ENCODE assay signal across 28 cellular contexts in the genomic region with DNA sequence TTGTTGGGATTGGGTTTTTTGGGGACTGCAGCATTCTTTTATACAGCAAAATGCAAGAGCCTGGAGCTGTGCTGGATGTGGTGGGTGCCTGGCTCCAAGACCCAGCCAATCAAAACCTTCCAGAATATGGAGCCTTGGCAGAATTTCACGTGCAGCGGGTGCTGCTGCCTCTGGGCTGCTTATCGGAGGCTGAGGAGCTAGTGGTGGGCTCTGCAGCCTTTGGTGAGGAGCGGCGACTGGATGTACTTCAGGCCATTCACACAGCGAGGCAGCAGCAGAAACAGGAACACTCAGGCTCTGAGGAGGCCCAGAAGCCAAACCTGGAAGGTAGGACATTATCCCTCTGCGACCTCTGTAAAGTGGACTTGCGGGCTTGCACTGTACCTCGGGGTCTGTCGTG.
"Had no signal": no experiment of that assay in that cellular context is flagged by ENCODE, and none has a peak within 500 bp of the region (broad histone marks: within the 10 kb centered on the region; RNA-seq: fewer than 3 reads in every experiment).

No MANE protein-coding gene starts in this region.

- H3K4me2 ChIP-seq: KMS-11 had no signal

- ATAC-seq: activated CD4-positive, alpha-beta T cell treated with anti-CD3 and anti-CD28 coated beads for 36 hours; activated CD8-positive, alpha-beta T cell treated with anti-CD3 and anti-CD28 coated beads for 36 hours; T-cell had no signal

- H3K9me3 ChIP-seq: MG63 had no signal

- H3K4me3 ChIP-seq: MG63, SK-N-MC had no signal

- DNase-seq: activated CD4-positive, alpha-beta T cell treated with anti-CD3 and anti-CD28 coated beads for 36 hours; activated CD4-positive, CD25-positive, alpha-beta regulatory T cell; activated CD8-positive, alpha-beta memory T cell treated with anti-CD3 and anti-CD28 coated beads, Interleukin-2, amount 50 U/mL, for 4 hours; activated CD8-positive, alpha-beta T cell treated with anti-CD3 and anti-CD28 coated beads for 36 hours; activated gamma-delta T cell; activated naive CD4-positive, alpha-beta T cell treated with anti-CD3 and anti-CD28 coated beads, Interleukin-2, amount 10 ng/mL, durations not matched to agents 7 days and 5 days; activated naive CD8-positive, alpha-beta T cell treated with anti-CD3 and anti-CD28 coated beads for 36 hours; activated T-cell treated with anti-CD3 and anti-CD28 coated beads, Interleukin-2, amount 50 U/mL, for 1 hour; caudate nucleus; MG63; MV-4-11; NCI-H1092 treated with DMSO at 0.1 percent for 48 hours; NCI-H1417 treated with DMSO at 0.1 percent for 48 hours; NCI-H1694; NCI-H2029; NCI-H2107; NCI-H2171 treated with DMSO at 0.1 percent for 48 hours; NCI-H345; NCI-H510A; NCI-H526 treated with DMSO at 0.1 percent for 48 hours; NCI-H82; T-cell; T-helper 2 cell; T1000 had no signal

- FAIRE-seq: TTC549 had no signal

- H3K9ac ChIP-seq: KMS-11 had no signal

- H3K27ac ChIP-seq: KMS-11, SK-N-MC, VCaP had no signal

- H3K27me3 ChIP-seq: MG63 had no signal
